Comparison of ENCODE assay signal across 1 cellular context in the genomic region with DNA sequence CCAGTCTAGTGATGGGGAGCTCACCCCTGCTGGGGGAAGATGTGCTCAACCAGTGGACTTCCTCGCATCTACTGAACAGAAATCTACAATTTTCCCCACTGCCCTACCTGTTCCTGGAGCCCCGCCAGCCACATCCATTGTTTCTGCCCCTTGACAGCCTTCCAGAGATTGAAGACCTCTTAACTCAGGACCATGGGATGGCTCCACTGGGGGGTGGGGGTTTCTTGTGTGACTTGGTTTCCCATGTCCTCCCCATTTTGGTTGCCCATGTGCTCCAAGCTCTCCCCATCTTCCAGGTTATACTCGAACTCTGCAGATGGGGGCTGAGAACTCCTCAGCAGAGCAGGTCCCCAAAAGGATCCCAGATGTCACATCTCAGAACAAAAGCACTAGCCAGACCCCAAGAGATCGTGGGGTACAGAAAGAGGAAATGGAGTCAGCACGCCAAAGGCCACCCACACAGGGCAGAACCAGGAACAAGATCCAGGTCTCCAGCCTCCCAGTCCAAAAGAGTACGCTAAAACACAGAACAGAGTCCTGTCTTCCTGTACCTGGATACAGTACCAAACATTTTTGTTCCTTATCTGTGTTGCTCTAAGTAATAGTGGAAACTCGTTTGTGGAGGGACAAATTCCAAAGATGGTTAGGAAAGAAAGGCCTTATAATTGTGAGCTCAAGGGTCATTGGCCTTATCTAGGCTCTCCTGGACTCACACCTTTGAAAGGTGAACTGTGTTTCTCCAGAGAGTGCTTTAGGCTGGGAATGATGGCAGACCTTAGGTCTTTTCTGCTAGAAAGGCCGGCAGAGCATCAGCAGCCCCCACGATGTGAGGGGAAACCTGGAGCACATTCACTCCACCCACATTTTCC.
TF ChIP-seq lines count a peak whose summit lies in the region.

No MANE protein-coding gene starts in this region.

TF ChIP-seq in WTC11, 78 proteins besides CTCF, POLR2A, EP300 and RAD21 (continued from another document):
- TF ChIP-seq, protein P1, sequence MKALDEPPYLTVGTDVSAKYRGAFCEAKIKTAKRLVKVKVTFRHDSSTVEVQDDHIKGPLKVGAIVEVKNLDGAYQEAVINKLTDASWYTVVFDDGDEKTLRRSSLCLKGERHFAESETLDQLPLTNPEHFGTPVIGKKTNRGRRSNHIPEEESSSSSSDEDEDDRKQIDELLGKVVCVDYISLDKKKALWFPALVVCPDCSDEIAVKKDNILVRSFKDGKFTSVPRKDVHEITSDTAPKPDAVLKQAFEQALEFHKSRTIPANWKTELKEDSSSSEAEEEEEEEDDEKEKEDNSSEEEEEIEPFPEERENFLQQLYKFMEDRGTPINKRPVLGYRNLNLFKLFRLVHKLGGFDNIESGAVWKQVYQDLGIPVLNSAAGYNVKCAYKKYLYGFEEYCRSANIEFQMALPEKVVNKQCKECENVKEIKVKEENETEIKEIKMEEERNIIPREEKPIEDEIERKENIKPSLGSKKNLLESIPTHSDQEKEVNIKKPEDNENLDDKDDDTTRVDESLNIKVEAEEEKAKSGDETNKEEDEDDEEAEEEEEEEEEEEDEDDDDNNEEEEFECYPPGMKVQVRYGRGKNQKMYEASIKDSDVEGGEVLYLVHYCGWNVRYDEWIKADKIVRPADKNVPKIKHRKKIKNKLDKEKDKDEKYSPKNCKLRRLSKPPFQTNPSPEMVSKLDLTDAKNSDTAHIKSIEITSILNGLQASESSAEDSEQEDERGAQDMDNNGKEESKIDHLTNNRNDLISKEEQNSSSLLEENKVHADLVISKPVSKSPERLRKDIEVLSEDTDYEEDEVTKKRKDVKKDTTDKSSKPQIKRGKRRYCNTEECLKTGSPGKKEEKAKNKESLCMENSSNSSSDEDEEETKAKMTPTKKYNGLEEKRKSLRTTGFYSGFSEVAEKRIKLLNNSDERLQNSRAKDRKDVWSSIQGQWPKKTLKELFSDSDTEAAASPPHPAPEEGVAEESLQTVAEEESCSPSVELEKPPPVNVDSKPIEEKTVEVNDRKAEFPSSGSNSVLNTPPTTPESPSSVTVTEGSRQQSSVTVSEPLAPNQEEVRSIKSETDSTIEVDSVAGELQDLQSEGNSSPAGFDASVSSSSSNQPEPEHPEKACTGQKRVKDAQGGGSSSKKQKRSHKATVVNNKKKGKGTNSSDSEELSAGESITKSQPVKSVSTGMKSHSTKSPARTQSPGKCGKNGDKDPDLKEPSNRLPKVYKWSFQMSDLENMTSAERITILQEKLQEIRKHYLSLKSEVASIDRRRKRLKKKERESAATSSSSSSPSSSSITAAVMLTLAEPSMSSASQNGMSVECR (CRISPR knock-in tag; IDR thresholded peaks at IDR 0.05; ENCODE audit: borderline replicate concordance) = no peak
- no peak for TF ChIP-seq NFATC4 (CRISPR knock-in tag; IDR thresholded peaks at IDR 0.05)
- TF ChIP-seq SMAD4 (CRISPR knock-in tag; IDR thresholded peaks at IDR 0.05) = no peak
- TF ChIP-seq, protein P2, sequence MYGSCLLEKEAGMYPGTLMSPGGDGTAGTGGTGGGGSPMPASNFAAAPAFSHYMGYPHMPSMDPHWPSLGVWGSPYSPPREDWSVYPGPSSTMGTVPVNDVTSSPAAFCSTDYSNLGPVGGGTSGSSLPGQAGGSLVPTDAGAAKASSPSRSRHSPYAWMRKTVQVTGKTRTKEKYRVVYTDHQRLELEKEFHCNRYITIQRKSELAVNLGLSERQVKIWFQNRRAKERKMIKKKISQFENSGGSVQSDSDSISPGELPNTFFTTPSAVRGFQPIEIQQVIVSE (CRISPR knock-in tag; IDR thresholded peaks at IDR 0.05; ENCODE audit: borderline replicate concordance) = no peak
